ENCODE assay signal across 8 cellular contexts in genomic region chr13:99085846-99086148, GRCh38.
DNase-seq lines count a peak whose midpoint lies in the region; ATAC-seq and TF ChIP-seq lines count a peak whose summit lies in the region.

No MANE protein-coding gene starts in this region.

- DNase-seq in CD14-positive monocyte (ENCODE audit: low spot score): no peak
- no peak for DNase-seq in NT2/D1 (ENCODE audit: low read depth, low spot score)
- DNase-seq in endodermal cell: no peak

- H3K9me3 Mint-ChIP-seq in CD14-positive monocyte (peaks cover 0 to 28% (median 20%) of the 10 kb centered on the region in 7 donors), endodermal cell (no peaks in the 10 kb centered on the region)

- H3K27ac Mint-ChIP-seq in CD14-positive monocyte (no peak overlapping the region), endodermal cell (no peak overlapping the region)

- H3K4me1 Mint-ChIP-seq in CD14-positive monocyte (peaks cover 13% of the 10 kb centered on the region), endodermal cell (peaks cover 13% of the 10 kb centered on the region)

- intact Hi-C loops in CD14-positive monocyte (cut with micrococcal nuclease): no loop called here

- H3K36me3 Mint-ChIP-seq in CD14-positive monocyte (peaks cover 0 to 15% of the 10 kb centered on the region in 2 donors), endodermal cell (ENCODE audit: low read depth) (no peaks in the 10 kb centered on the region)

- H3K9ac ChIP-seq in NT2/D1 (ENCODE audit: insufficient read length, low read depth) (peak overlapping the region; percentile 76), endodermal cell (ENCODE audit: extremely low read depth, low read length, poor library complexity, severe bottlenecking) (no peak overlapping the region)

- H3K4me3 Mint-ChIP-seq in CD14-positive monocyte: peak overlapping the region; percentile 20 to 66
- H3K4me3 Mint-ChIP-seq in endodermal cell: peak overlapping the region; percentile 78

- H3K27me3 Mint-ChIP-seq in CD14-positive monocyte (ENCODE audit: low read depth in 3 of 3) (peaks cover 77 to 92% (median 88%) of the 10 kb centered on the region in 3 donors), endodermal cell (ENCODE audit: insufficient read depth) (peaks cover 47% of the 10 kb centered on the region)

- TF ChIP-seq CTCF in CD14-positive monocyte (IDR thresholded peaks at IDR 0.05) (no peak), endodermal cell (conservative IDR thresholded peaks at IDR 0.05) (no peak), neutrophil (IDR thresholded peaks at IDR 0.05) (no peak)

- H3K36me3 ChIP-seq in NT2/D1 (ENCODE audit: insufficient read depth, insufficient read length, low read length) (no peaks in the 10 kb centered on the region), endodermal cell (ENCODE audit: control insufficient read depth, insufficient read depth, low read length) (no peaks in the 10 kb centered on the region), neutrophil (no peaks in the 10 kb centered on the region)

- H3K27me3 ChIP-seq in NT2/D1 (ENCODE audit: insufficient read depth, insufficient read length): peaks cover 59% of the 10 kb centered on the region
- peaks cover 65% of the 10 kb centered on the region for H3K27me3 ChIP-seq in endodermal cell (ENCODE audit: control insufficient read depth, insufficient read depth, low read length, poor library complexity, severe bottlenecking)
- peaks cover 99% of the 10 kb centered on the region for H3K27me3 ChIP-seq in neutrophil

- H3K4me1 ChIP-seq in NT2/D1 (ENCODE audit: insufficient read depth, insufficient read length) (peaks cover 2% of the 10 kb centered on the region), endodermal cell (ENCODE audit: control insufficient read depth, insufficient read depth, low read length) (no peaks in the 10 kb centered on the region), neutrophil (ENCODE audit: control insufficient read depth in 1 of 2, insufficient read depth in 1 of 2, low read depth in 1 of 2, low read length in 1 of 2) (peaks cover 14 to 20% of the 10 kb centered on the region in 2 experiments)

- no peak for ATAC-seq in GM18519 (IDR thresholded peaks at IDR 0.05; ENCODE audit: low FRiP score, unreplicated experiment)
- no peak for ATAC-seq in HG03139 (IDR thresholded peaks at IDR 0.05; ENCODE audit: unreplicated experiment)
- ATAC-seq in HG03460 (IDR thresholded peaks at IDR 0.05; ENCODE audit: unreplicated experiment): no peak
- no peak for ATAC-seq in GM21360 (IDR thresholded peaks at IDR 0.05; ENCODE audit: unreplicated experiment)

- WGBS in endodermal cell (ENCODE audit: insufficient coverage in 1 of 2, insufficient read length in 1 of 2), 2 experiments: 0 to 2% methylated on average over 3 to 12 of the region's 14 CpGs

- H3K9me3 ChIP-seq in NT2/D1 (ENCODE audit: insufficient read depth, low read length) (no peaks in the 10 kb centered on the region), endodermal cell (ENCODE audit: control insufficient read depth, low read length) (no peaks in the 10 kb centered on the region), neutrophil (no peaks in the 10 kb centered on the region)

- H3K4me3 ChIP-seq in NT2/D1 (ENCODE audit: insufficient read length, low read depth) (peak overlapping the region; percentile 49), endodermal cell (ENCODE audit: low read length) (peak overlapping the region; percentile 68), neutrophil (ENCODE audit: low read depth in 1 of 2, low read length in 1 of 2) (peak overlapping the region; percentile 60 to 76)

- no peak overlapping the region for H3K27ac ChIP-seq in endodermal cell (ENCODE audit: low read depth, low read length)
- H3K27ac ChIP-seq in neutrophil: no peak overlapping the region
